Comparison of ENCODE assay signal across 34 cellular contexts in the genomic region with DNA sequence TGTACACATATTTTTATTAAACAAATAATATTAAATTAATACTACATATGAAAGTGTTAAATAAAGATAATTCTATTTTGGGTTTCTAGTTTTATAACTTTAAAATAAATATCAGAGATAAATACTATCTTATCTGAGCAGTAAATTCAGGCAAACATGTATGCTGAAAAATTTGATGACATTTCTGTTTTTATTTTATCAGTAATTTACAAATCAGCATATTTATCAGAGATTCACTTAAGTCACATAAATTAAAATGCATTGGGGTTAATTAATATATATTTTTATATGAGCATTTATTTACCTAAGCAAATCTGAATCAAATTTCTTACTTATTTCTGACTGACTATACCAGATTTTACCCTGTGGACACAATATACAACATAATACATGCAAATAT.
"Had no signal": no experiment of that assay in that cellular context is flagged by ENCODE, and none has a peak within 500 bp of the region (broad histone marks: within the 10 kb centered on the region; RNA-seq: fewer than 3 reads in every experiment).

No MANE protein-coding gene starts in this region.

- H3K4me3 Mint-ChIP-seq: activated B cell treated with CpG ODN at 0.5 μM for 24 hours; activated CD4-positive, alpha-beta memory T cell treated with anti-CD3 and anti-CD28 coated beads for 36 hours; activated naive CD4-positive, alpha-beta T cell treated with anti-CD3 and anti-CD28 coated beads, Interleukin-2, amount 10 ng/mL, durations not matched to agents 7 days and 5 days; activated naive CD8-positive, alpha-beta T cell; activated naive CD8-positive, alpha-beta T cell treated with anti-CD3 and anti-CD28 coated beads, Interleukin-2, amount 50 U/mL, for 24 hours; brain had no signal

- ATAC-seq: activated naive CD8-positive, alpha-beta T cell treated with anti-CD3 and anti-CD28 coated beads, Interleukin-2, amount 50 U/mL, for 24 hours; Panc1; SK-N-SH treated with all-trans-retinoic acid at 6 μM for 48 hours had no signal

- H3K27ac ChIP-seq: VCaP had no signal

- H3K27me3 ChIP-seq: MG63 had no signal

- H3K27ac Mint-ChIP-seq: activated B cell treated with CpG ODN at 0.5 μM for 24 hours; activated CD4-positive, alpha-beta memory T cell treated with anti-CD3 and anti-CD28 coated beads for 36 hours; activated naive CD4-positive, alpha-beta T cell treated with anti-CD3 and anti-CD28 coated beads, Interleukin-2, amount 10 ng/mL, durations not matched to agents 7 days and 5 days; activated naive CD8-positive, alpha-beta T cell; activated naive CD8-positive, alpha-beta T cell treated with anti-CD3 and anti-CD28 coated beads, Interleukin-2, amount 50 U/mL, for 24 hours; brain had no signal

- H3K4me3 ChIP-seq: MG63 had no signal

- H3K4me1 Mint-ChIP-seq: activated B cell treated with CpG ODN at 0.5 μM for 24 hours; activated naive CD4-positive, alpha-beta T cell treated with anti-CD3 and anti-CD28 coated beads, Interleukin-2, amount 10 ng/mL, durations not matched to agents 7 days and 5 days; activated naive CD8-positive, alpha-beta T cell treated with anti-CD3 and anti-CD28 coated beads, Interleukin-2, amount 50 U/mL, for 24 hours had no signal

- H3K36me3 ChIP-seq: MG63 had no signal

- DNase-seq: activated B cell treated with CpG ODN at 0.5 μM for 24 hours; activated CD4-positive, alpha-beta memory T cell treated with anti-CD3 and anti-CD28 coated beads for 36 hours; activated CD4-positive, alpha-beta T cell treated with anti-CD3 and anti-CD28 coated beads for 4 hours; activated CD4-positive, alpha-beta T cell treated with anti-CD3 and anti-CD28 coated beads, Interleukin-2, amount 50 U/mL, for 1 hour; activated CD4-positive, CD25-positive, alpha-beta regulatory T cell treated with anti-CD3 and anti-CD28 coated beads, Interleukin-2, amount 50 U/mL, for 72 hours; activated CD8-positive, alpha-beta memory T cell treated with anti-CD3 and anti-CD28 coated beads, Interleukin-2, amount 50 U/mL, for 4 hours; activated effector memory CD4-positive, alpha-beta T cell treated with Interleukin-2 at 50 U/mL for 16 hours; activated naive CD4-positive, alpha-beta T cell treated with anti-CD3 and anti-CD28 coated beads, Interleukin-2, amount 10 ng/mL, durations not matched to agents 7 days and 5 days; activated naive CD8-positive, alpha-beta T cell treated with anti-CD3 and anti-CD28 coated beads, Interleukin-2, amount 50 U/mL, for 24 hours; activated T-cell treated with anti-CD3 and anti-CD28 coated beads for 4 hours; activated T-cell treated with anti-CD3 and anti-CD28 coated beads, Interleukin-2, amount 50 U/mL, for 48 hours; anterior cingulate cortex; central memory CD4-positive, alpha-beta T cell; Kasumi-1; MG63; NCI-H1048; NCI-H1105 treated with DMSO at 0.1 percent for 48 hours; NCI-H1436; NCI-H1694; NCI-H1930; NCI-H2081 treated with DMSO at 0.1 percent for 48 hours; NCI-H345; NCI-H524 treated with DMSO at 0.1 percent for 48 hours; RPMI8226; SHP77 treated with DMSO at 0.1 percent for 48 hours; SW 1271; T-helper 1 cell; T-helper 2 cell; T-helper 9 cell had no signal

- H3K36me3 Mint-ChIP-seq: activated CD4-positive, alpha-beta memory T cell treated with anti-CD3 and anti-CD28 coated beads for 36 hours; activated naive CD4-positive, alpha-beta T cell treated with anti-CD3 and anti-CD28 coated beads, Interleukin-2, amount 10 ng/mL, durations not matched to agents 7 days and 5 days; activated naive CD8-positive, alpha-beta T cell had no signal

- H3K27me3 Mint-ChIP-seq: activated B cell treated with CpG ODN at 0.5 μM for 24 hours; activated CD4-positive, alpha-beta memory T cell treated with anti-CD3 and anti-CD28 coated beads for 36 hours; activated naive CD4-positive, alpha-beta T cell treated with anti-CD3 and anti-CD28 coated beads, Interleukin-2, amount 10 ng/mL, durations not matched to agents 7 days and 5 days; activated naive CD8-positive, alpha-beta T cell; activated naive CD8-positive, alpha-beta T cell treated with anti-CD3 and anti-CD28 coated beads, Interleukin-2, amount 50 U/mL, for 24 hours; brain had no signal
